ENCODE assay signal across 8 cellular contexts in genomic region chr4:48340905-48341775, GRCh38. TPM values are rescaled to one million over a fixed set of nuclear protein-coding genes. Genes with fewer than 3 reads are reported as not detected.
DNase-seq lines count a peak whose midpoint lies in the region; ATAC-seq, FAIRE-seq and TF ChIP-seq lines count a peak whose summit lies in the region.

Gene SLAIN2 (plus strand): TSS chr4:48341529. CDS start chr4:48341740, 211 bp downstream.

- intact Hi-C loops in HepG2 (cut with micrococcal nuclease; ENCODE audit: unreplicated experiment), result loop anchor here (1.0 to 10.0 kb wide), 4 partner anchors 25 to 444 kb away; partner anchors contain the start of gene FRYL

- in situ Hi-C loops in HepG2 (cut with HindIII; ENCODE audit: extremely low pct_ligation_motif_present, low pct_unique_long_range_greater_than_20kb), result no loop called here

- H3K9me3 ChIP-seq in HepG2 (ENCODE audit: low read length), result no peaks in the 10 kb centered on the region

- peak within 1 kb of the TSS; percentile 88 to 99 (median 98) for H3K4me3 ChIP-seq in HepG2 (replicated peaks in 1 of 3; ENCODE audit: insufficient read depth in 1 of 3, low read depth in 2 of 3, low read length in 3 of 3)

- DNase-seq in CD1c-positive myeloid dendritic cell (ENCODE audit: extremely low spot score) (peak; percentile 98), NCI-H748 treated with DMSO at 0.1 percent for 48 hours (lab: John Stamatoyannopoulos, UW) (peak; percentile 64), dermis blood vessel endothelial cell (peak; percentile 99), HepG2 (ENCODE audit: low spot score) (peak; percentile 91)
- DNase-seq in activated CD4-positive, alpha-beta T cell treated with anti-CD3 and anti-CD28 coated beads, Interleukin-2, amount 50 U/mL, for 4 hours, result peak; percentile 95 to 97
- peak; percentile 98 for DNase-seq in stimulated activated CD4-positive, alpha-beta T cell treated with anti-CD3 and anti-CD28 coated beads, Interleukin-4, amount 100 ng/mL, for 1 hour

- FAIRE-seq in HepG2 (lab: Jason Lieb, UNC), result no peak

- POLR2A ChIA-PET in HepG2 (lab: Yijun Ruan, JAX), result interaction anchor here (1.0 kb wide), 2 partner anchors 13 to 45 kb away, joined by 3 to 4 read pairs; no protein-coding TSS in a partner anchor

- H3K4me2 ChIP-seq in HepG2 (ENCODE audit: low read depth, low read length), result peak within 1 kb of the TSS; percentile 82

- ATAC-seq in GM19372 (IDR thresholded peaks at IDR 0.05; ENCODE audit: low read depth, unreplicated experiment) (peak; percentile 84), HG03558 (IDR thresholded peaks at IDR 0.05; ENCODE audit: extremely low read depth, unreplicated experiment) (peak; percentile 66), HepG2 (peak; percentile 95)

- H3K36me3 ChIP-seq in HepG2 (replicated peaks in 1 of 2; ENCODE audit: control insufficient read depth in 1 of 2, insufficient read depth in 2 of 2, low read length in 2 of 2), result no peaks in the 10 kb centered on the region

- CTCF ChIA-PET in HepG2 (lab: Yijun Ruan, JAX; ENCODE audit: low intra/inter-chr PET ratio, low total read pairs), result no interaction called here

- TF ChIP-seq EP300 in HepG2 (IDR thresholded peaks at IDR 0.05; ENCODE audit: low read depth in 2 of 2, low read length in 2 of 2) (no peak), HepG2 (CRISPR knock-in tag; IDR thresholded peaks at IDR 0.05; ENCODE audit: borderline replicate concordance) (no peak)

- peak within 1 kb of the TSS; percentile 91 for H3K27ac ChIP-seq in HepG2 (ENCODE audit: extremely low read length, insufficient read depth, low read length)

- TF ChIP-seq RAD21 in HepG2 (CRISPR knock-in tag; IDR thresholded peaks at IDR 0.05), result 0 out of 2 replicates have a peak, but pooled peaks have one; percentile 17

- peaks cover 56% of the 10 kb centered on the region for H3K4me1 ChIP-seq in HepG2 (ENCODE audit: insufficient read depth, low read length)

- peak; percentile 68 to 91 for TF ChIP-seq POLR2A in HepG2 (IDR thresholded peaks at IDR 0.05; ENCODE audit: insufficient read depth in 1 of 2, low read depth in 2 of 2, low read length in 2 of 2)

- no peaks in the 10 kb centered on the region; a peak in 1 of 5 replicates for H3K27me3 ChIP-seq in HepG2 (ENCODE audit: control insufficient read depth in 1 of 2, insufficient read depth in 2 of 2, low read length in 2 of 2)

- peak within 1 kb of the TSS; percentile 93 for H3K9ac ChIP-seq in HepG2 (ENCODE audit: insufficient read depth, low read depth, low read length)

- peaks cover 40% of the 10 kb centered on the region for H3K79me2 ChIP-seq in HepG2 (ENCODE audit: insufficient read depth, low read length)

- H4K20me1 ChIP-seq in HepG2 (ENCODE audit: insufficient read depth, low read length), result peaks cover 28% of the 10 kb centered on the region

- H2AFZ ChIP-seq in HepG2 (ENCODE audit: low read length), result peak within 1 kb of the TSS; percentile 71

- TF ChIP-seq CTCF in HepG2 (CRISPR knock-in tag; IDR thresholded peaks at IDR 0.05), result 0 out of 2 replicates have a peak, but pooled peaks have one; percentile 5

- TSS peak; percentile 65 for BruUV-seq in HepG2 (replicated peaks; lab: Mats Ljungman, UMichigan)

- WGBS in HepG2 (ENCODE audit: low lambda C conversion rate), result 1% methylated on average over 29 of the region's 89 CpGs

TF ChIP-seq in HepG2, 621 proteins besides CTCF, POLR2A, EP300 and RAD21 (continues in another document):
- TF ChIP-seq ZSCAN29 (CRISPR knock-in tag; conservative IDR thresholded peaks at IDR 0.05) (no peak), ZNF260 (CRISPR knock-in tag; IDR thresholded peaks at IDR 0.05; ENCODE audit: borderline replicate concordance, low read depth) (no peak), ZNF83 (CRISPR knock-in tag; IDR thresholded peaks at IDR 0.05; ENCODE audit: borderline replicate concordance) (no peak), USF2 (IDR thresholded peaks at IDR 0.05; ENCODE audit: low read depth, low read length) (no peak), USF2 (CRISPR knock-in tag; IDR thresholded peaks at IDR 0.05; ENCODE audit: borderline replicate concordance) (no peak), TFDP2 (CRISPR knock-in tag; IDR thresholded peaks at IDR 0.05) (peak; percentile 44; the same call in 1 of the 2 replicates), EED (CRISPR knock-in tag; IDR thresholded peaks at IDR 0.05) (no peak), HNRNPL (IDR thresholded peaks at IDR 0.05; ENCODE audit: low read depth, low read length) (no peak), ZNF367 (CRISPR knock-in tag; IDR thresholded peaks at IDR 0.05; ENCODE audit: borderline replicate concordance) (no peak)
- TF ChIP-seq, protein P1, sequence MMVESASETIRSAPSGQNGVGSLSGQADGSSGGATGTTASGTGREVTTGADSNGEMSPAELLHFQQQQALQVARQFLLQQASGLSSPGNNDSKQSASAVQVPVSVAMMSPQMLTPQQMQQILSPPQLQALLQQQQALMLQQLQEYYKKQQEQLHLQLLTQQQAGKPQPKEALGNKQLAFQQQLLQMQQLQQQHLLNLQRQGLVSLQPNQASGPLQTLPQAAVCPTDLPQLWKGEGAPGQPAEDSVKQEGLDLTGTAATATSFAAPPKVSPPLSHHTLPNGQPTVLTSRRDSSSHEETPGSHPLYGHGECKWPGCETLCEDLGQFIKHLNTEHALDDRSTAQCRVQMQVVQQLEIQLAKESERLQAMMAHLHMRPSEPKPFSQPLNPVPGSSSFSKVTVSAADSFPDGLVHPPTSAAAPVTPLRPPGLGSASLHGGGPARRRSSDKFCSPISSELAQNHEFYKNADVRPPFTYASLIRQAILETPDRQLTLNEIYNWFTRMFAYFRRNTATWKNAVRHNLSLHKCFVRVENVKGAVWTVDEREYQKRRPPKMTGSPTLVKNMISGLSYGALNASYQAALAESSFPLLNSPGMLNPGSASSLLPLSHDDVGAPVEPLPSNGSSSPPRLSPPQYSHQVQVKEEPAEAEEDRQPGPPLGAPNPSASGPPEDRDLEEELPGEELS (CRISPR knock-in tag; IDR thresholded peaks at IDR 0.05), result peak; percentile 52

RNA-seq across cellular contexts. Expression of gene SLAIN2, which starts in this region (rescaled TPM):
- total RNA-seq in dermis blood vessel endothelial cell (19.9 and 22.7 TPM in 2 replicates), HepG2 (2016; rRNA removed; fragmentation: Illumina TruSeq; extraction: Trizol) (20.0 and 20.7 TPM in 2 replicates)
- 13.9 and 17.5 TPM in 2 replicates for total RNA-seq in HepG2 (2016; cell fraction: cytosol; rRNA removed; fragmentation: Illumina TruSeq; extraction: Trizol; ENCODE audit: low read depth)
- total RNA-seq in HepG2 (2016; cell fraction: insoluble cytoplasmic fraction; rRNA removed; fragmentation: Illumina TruSeq; extraction: Trizol), result 16.3 and 22.8 TPM in 2 replicates
- total RNA-seq in HepG2 (2016; cell fraction: membrane; rRNA removed; fragmentation: Illumina TruSeq; extraction: Trizol), result 18.8 and 20.0 TPM in 2 replicates
- 12.7 and 22.6 TPM in 2 replicates for total RNA-seq in HepG2 (2016; cell fraction: nucleus; rRNA removed; fragmentation: Illumina TruSeq; extraction: Trizol)
- 20.4 and 22.5 TPM in 2 replicates for polyA plus RNA-seq in HepG2 (2011; rRNA removed)
- polyA plus RNA-seq in HepG2 (2011; cell fraction: cytosol; rRNA removed), result 10.4 and 17.0 TPM in 2 replicates
- polyA plus RNA-seq in HepG2 (2011; cell fraction: nucleus; rRNA removed), result 8.0 and 8.2 TPM in 2 replicates
- polyA plus RNA-seq in HepG2 (2012), result 26.5 and 27.1 TPM in 2 replicates
- 5.5 and 5.7 TPM in 2 replicates for polyA plus RNA-seq in HepG2 (2016; cell fraction: cytosol; fragmentation: Illumina TruSeq; extraction: Trizol; ENCODE audit: low read depth)
- polyA plus RNA-seq in HepG2 (2016; cell fraction: insoluble cytoplasmic fraction; fragmentation: Illumina TruSeq; extraction: Trizol; ENCODE audit: low read depth), result 23.2 and 28.6 TPM in 2 replicates
- 16.2 and 17.9 TPM in 2 replicates for polyA plus RNA-seq in HepG2 (2016; cell fraction: membrane; fragmentation: Illumina TruSeq; extraction: Trizol; ENCODE audit: low read depth)
- polyA plus RNA-seq in HepG2 (2016; cell fraction: nucleus; fragmentation: Illumina TruSeq; extraction: Trizol; ENCODE audit: insufficient read depth, low read depth), result 22.1 and 22.2 TPM in 2 replicates
- polyA minus RNA-seq in HepG2 (2011; rRNA and poly(A)+ RNA removed; ENCODE audit: low replicate concordance), result 15.3 and 16.0 TPM in 2 replicates
- 8.3 and 11.8 TPM in 2 replicates for polyA minus RNA-seq in HepG2 (2011; cell fraction: cytosol; rRNA and poly(A)+ RNA removed)
- polyA minus RNA-seq in HepG2 (2011; cell fraction: nucleus; rRNA and poly(A)+ RNA removed), result 29.0 and 30.6 TPM in 2 replicates

Comparison
In these comparisons a context has a peak if more than half of its experiments do, and no peak if none do; other contexts are left out.
1. Peak in every context shown above with its lines: DNase-seq, ATAC-seq, H3K4me3 ChIP-seq and H3K27ac ChIP-seq.